Comparison of ENCODE assay signal across 1 cellular context in the genomic region with DNA sequence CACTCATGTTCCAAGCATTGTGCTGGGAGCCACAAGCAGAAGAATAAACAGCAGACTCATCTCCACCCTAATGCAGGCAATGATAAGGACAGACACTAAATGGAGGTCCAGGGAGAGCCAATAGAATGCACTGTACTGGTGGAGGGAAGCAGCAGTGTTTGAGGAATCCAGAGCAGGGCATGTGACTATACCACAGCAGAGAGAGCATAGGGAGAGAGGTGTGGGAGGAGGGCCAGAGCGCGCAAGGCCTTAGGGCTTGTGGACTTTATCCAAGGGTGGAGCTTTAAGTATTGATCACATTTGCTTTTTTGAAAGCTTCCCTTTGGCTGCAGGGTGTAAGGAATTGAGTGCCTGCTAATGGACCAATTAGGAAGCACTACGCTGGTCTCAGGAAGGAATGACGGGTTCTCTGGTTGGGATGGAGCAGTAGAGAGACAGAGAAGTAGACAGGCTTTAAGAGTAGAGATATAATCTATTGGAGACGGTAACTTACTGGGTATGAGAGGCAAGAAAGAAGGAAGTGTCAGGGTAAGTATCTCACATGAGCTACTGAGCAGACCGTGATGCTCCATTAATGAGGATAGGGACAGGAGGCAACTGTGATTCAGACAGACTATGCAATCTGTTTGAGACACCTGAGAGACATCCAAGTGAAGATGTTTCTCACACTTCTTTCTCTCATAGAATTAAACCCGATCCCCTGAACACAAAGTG.
A peak's percentile ranks its signal among the peaks of the same experiment; 100 is the strongest.
TF ChIP-seq lines count a peak whose summit lies in the region.

No MANE protein-coding gene starts in this region.

TF ChIP-seq in HepG2, 621 proteins besides CTCF, POLR2A, EP300 and RAD21 (continued from another document and continues in another):
- TF ChIP-seq, protein P1, sequence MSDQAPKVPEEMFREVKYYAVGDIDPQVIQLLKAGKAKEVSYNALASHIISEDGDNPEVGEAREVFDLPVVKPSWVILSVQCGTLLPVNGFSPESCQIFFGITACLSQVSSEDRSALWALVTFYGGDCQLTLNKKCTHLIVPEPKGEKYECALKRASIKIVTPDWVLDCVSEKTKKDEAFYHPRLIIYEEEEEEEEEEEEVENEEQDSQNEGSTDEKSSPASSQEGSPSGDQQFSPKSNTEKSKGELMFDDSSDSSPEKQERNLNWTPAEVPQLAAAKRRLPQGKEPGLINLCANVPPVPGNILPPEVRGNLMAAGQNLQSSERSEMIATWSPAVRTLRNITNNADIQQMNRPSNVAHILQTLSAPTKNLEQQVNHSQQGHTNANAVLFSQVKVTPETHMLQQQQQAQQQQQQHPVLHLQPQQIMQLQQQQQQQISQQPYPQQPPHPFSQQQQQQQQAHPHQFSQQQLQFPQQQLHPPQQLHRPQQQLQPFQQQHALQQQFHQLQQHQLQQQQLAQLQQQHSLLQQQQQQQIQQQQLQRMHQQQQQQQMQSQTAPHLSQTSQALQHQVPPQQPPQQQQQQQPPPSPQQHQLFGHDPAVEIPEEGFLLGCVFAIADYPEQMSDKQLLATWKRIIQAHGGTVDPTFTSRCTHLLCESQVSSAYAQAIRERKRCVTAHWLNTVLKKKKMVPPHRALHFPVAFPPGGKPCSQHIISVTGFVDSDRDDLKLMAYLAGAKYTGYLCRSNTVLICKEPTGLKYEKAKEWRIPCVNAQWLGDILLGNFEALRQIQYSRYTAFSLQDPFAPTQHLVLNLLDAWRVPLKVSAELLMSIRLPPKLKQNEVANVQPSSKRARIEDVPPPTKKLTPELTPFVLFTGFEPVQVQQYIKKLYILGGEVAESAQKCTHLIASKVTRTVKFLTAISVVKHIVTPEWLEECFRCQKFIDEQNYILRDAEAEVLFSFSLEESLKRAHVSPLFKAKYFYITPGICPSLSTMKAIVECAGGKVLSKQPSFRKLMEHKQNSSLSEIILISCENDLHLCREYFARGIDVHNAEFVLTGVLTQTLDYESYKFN (CRISPR knock-in tag; conservative IDR thresholded peaks at IDR 0.05) = peak; percentile 88
- TF ChIP-seq TARDBP (CRISPR knock-in tag; IDR thresholded peaks at IDR 0.05) (no peak), ZBTB20 (CRISPR knock-in tag; IDR thresholded peaks at IDR 0.05; ENCODE audit: borderline replicate concordance, low read depth) (no peak; the same call in 1 of the 2 replicates), MBNL3 (CRISPR knock-in tag; conservative IDR thresholded peaks at IDR 0.05) (no peak), NBN (conservative IDR thresholded peaks at IDR 0.05) (no peak), KDM3A (CRISPR knock-in tag; IDR thresholded peaks at IDR 0.05; ENCODE audit: low read depth) (no peak), ZNF569 (CRISPR knock-in tag; IDR thresholded peaks at IDR 0.05; ENCODE audit: borderline replicate concordance) (no peak), ZSCAN20 (CRISPR knock-in tag; IDR thresholded peaks at IDR 0.05; ENCODE audit: borderline replicate concordance) (no peak), SPEN (CRISPR knock-in tag; IDR thresholded peaks at IDR 0.05; ENCODE audit: low read depth) (peak; percentile 64), SOX5 (CRISPR knock-in tag; IDR thresholded peaks at IDR 0.05; ENCODE audit: borderline replicate concordance) (peak; percentile 55; the same call in 1 of the 2 replicates), FOXM1 (CRISPR knock-in tag; IDR thresholded peaks at IDR 0.05) (no peak), ZNF335 (CRISPR knock-in tag; IDR thresholded peaks at IDR 0.05) (peak; percentile 98), ZFYVE20 (CRISPR knock-in tag; IDR thresholded peaks at IDR 0.05; ENCODE audit: borderline replicate concordance, low read depth) (no peak), ZNF317 (CRISPR knock-in tag; IDR thresholded peaks at IDR 0.05) (no peak), NR3C1 (CRISPR knock-in tag; IDR thresholded peaks at IDR 0.05) (no peak), STAG1 (CRISPR knock-in tag; IDR thresholded peaks at IDR 0.05) (no peak; the same call in 1 of the 2 replicates), MTF2 (CRISPR knock-in tag; IDR thresholded peaks at IDR 0.05; ENCODE audit: borderline replicate concordance) (no peak), ZNF75D (CRISPR knock-in tag; IDR thresholded peaks at IDR 0.05; ENCODE audit: borderline replicate concordance) (no peak), POGZ (CRISPR knock-in tag; IDR thresholded peaks at IDR 0.05) (peak; percentile 72), MED8 (CRISPR knock-in tag; IDR thresholded peaks at IDR 0.05; ENCODE audit: insufficient replicate concordance) (no peak), ZNF510 (CRISPR knock-in tag; IDR thresholded peaks at IDR 0.05; ENCODE audit: low read depth) (no peak), SALL1 (CRISPR knock-in tag; IDR thresholded peaks at IDR 0.05) (peak; percentile 89), ONECUT2 (CRISPR knock-in tag; IDR thresholded peaks at IDR 0.05) (peak; percentile 96), KAT8 (CRISPR knock-in tag; IDR thresholded peaks at IDR 0.05) (peak; percentile 56; the same call in 1 of the 2 replicates), ZMYM2 (CRISPR knock-in tag; IDR thresholded peaks at IDR 0.05) (no peak), RFX1 (IDR thresholded peaks at IDR 0.05) (no peak), ZNF282 (IDR thresholded peaks at IDR 0.05; ENCODE audit: partially characterized antibody) (no peak), SMAD1 (CRISPR knock-in tag; IDR thresholded peaks at IDR 0.05; ENCODE audit: borderline replicate concordance, low read depth) (no peak), ZNF12 (CRISPR knock-in tag; IDR thresholded peaks at IDR 0.05) (no peak), ZNF775 (CRISPR knock-in tag; IDR thresholded peaks at IDR 0.05; ENCODE audit: borderline replicate concordance) (no peak), WIZ (CRISPR knock-in tag; IDR thresholded peaks at IDR 0.05) (no peak), SIX1 (CRISPR knock-in tag; IDR thresholded peaks at IDR 0.05; ENCODE audit: borderline replicate concordance) (no peak)
- TF ChIP-seq, protein P2, sequence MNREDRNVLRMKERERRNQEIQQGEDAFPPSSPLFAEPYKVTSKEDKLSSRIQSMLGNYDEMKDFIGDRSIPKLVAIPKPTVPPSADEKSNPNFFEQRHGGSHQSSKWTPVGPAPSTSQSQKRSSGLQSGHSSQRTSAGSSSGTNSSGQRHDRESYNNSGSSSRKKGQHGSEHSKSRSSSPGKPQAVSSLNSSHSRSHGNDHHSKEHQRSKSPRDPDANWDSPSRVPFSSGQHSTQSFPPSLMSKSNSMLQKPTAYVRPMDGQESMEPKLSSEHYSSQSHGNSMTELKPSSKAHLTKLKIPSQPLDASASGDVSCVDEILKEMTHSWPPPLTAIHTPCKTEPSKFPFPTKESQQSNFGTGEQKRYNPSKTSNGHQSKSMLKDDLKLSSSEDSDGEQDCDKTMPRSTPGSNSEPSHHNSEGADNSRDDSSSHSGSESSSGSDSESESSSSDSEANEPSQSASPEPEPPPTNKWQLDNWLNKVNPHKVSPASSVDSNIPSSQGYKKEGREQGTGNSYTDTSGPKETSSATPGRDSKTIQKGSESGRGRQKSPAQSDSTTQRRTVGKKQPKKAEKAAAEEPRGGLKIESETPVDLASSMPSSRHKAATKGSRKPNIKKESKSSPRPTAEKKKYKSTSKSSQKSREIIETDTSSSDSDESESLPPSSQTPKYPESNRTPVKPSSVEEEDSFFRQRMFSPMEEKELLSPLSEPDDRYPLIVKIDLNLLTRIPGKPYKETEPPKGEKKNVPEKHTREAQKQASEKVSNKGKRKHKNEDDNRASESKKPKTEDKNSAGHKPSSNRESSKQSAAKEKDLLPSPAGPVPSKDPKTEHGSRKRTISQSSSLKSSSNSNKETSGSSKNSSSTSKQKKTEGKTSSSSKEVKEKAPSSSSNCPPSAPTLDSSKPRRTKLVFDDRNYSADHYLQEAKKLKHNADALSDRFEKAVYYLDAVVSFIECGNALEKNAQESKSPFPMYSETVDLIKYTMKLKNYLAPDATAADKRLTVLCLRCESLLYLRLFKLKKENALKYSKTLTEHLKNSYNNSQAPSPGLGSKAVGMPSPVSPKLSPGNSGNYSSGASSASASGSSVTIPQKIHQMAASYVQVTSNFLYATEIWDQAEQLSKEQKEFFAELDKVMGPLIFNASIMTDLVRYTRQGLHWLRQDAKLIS (CRISPR knock-in tag; IDR thresholded peaks at IDR 0.05) = no peak
- TF ChIP-seq, protein P3, sequence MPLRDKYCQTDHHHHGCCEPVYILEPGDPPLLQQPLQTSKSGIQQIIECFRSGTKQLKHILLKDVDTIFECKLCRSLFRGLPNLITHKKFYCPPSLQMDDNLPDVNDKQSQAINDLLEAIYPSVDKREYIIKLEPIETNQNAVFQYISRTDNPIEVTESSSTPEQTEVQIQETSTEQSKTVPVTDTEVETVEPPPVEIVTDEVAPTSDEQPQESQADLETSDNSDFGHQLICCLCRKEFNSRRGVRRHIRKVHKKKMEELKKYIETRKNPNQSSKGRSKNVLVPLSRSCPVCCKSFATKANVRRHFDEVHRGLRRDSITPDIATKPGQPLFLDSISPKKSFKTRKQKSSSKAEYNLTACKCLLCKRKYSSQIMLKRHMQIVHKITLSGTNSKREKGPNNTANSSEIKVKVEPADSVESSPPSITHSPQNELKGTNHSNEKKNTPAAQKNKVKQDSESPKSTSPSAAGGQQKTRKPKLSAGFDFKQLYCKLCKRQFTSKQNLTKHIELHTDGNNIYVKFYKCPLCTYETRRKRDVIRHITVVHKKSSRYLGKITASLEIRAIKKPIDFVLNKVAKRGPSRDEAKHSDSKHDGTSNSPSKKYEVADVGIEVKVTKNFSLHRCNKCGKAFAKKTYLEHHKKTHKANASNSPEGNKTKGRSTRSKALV (CRISPR knock-in tag; IDR thresholded peaks at IDR 0.05) = no peak
- TF ChIP-seq, protein P4, sequence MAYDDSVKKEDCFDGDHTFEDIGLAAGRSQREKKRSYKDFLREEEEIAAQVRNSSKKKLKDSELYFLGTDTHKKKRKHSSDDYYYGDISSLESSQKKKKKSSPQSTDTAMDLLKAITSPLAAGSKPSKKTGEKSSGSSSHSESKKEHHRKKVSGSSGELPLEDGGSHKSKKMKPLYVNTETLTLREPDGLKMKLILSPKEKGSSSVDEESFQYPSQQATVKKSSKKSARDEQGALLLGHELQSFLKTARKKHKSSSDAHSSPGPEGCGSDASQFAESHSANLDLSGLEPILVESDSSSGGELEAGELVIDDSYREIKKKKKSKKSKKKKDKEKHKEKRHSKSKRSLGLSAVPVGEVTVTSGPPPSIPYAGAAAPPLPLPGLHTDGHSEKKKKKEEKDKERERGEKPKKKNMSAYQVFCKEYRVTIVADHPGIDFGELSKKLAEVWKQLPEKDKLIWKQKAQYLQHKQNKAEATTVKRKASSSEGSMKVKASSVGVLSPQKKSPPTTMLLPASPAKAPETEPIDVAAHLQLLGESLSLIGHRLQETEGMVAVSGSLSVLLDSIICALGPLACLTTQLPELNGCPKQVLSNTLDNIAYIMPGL (CRISPR knock-in tag; IDR thresholded peaks at IDR 0.05; ENCODE audit: borderline replicate concordance in 1 of 2, low read depth in 1 of 2) = peak; percentile 57 to 60; a peak in 3 of 4 replicates
- TF ChIP-seq, protein P5, sequence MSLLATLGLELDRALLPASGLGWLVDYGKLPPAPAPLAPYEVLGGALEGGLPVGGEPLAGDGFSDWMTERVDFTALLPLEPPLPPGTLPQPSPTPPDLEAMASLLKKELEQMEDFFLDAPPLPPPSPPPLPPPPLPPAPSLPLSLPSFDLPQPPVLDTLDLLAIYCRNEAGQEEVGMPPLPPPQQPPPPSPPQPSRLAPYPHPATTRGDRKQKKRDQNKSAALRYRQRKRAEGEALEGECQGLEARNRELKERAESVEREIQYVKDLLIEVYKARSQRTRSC (CRISPR knock-in tag; IDR thresholded peaks at IDR 0.05; ENCODE audit: low read depth) = no peak
- TF ChIP-seq, protein P6, sequence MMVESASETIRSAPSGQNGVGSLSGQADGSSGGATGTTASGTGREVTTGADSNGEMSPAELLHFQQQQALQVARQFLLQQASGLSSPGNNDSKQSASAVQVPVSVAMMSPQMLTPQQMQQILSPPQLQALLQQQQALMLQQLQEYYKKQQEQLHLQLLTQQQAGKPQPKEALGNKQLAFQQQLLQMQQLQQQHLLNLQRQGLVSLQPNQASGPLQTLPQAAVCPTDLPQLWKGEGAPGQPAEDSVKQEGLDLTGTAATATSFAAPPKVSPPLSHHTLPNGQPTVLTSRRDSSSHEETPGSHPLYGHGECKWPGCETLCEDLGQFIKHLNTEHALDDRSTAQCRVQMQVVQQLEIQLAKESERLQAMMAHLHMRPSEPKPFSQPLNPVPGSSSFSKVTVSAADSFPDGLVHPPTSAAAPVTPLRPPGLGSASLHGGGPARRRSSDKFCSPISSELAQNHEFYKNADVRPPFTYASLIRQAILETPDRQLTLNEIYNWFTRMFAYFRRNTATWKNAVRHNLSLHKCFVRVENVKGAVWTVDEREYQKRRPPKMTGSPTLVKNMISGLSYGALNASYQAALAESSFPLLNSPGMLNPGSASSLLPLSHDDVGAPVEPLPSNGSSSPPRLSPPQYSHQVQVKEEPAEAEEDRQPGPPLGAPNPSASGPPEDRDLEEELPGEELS (CRISPR knock-in tag; IDR thresholded peaks at IDR 0.05) = peak; percentile 56; the same call in 1 of the 2 replicates
- TF ChIP-seq, protein P7, sequence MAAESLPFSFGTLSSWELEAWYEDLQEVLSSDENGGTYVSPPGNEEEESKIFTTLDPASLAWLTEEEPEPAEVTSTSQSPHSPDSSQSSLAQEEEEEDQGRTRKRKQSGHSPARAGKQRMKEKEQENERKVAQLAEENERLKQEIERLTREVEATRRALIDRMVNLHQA (CRISPR knock-in tag; IDR thresholded peaks at IDR 0.05) = no peak
- TF ChIP-seq, protein P8, sequence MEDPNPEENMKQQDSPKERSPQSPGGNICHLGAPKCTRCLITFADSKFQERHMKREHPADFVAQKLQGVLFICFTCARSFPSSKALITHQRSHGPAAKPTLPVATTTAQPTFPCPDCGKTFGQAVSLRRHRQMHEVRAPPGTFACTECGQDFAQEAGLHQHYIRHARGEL (CRISPR knock-in tag; IDR thresholded peaks at IDR 0.05) = no peak
- TF ChIP-seq, protein P9, sequence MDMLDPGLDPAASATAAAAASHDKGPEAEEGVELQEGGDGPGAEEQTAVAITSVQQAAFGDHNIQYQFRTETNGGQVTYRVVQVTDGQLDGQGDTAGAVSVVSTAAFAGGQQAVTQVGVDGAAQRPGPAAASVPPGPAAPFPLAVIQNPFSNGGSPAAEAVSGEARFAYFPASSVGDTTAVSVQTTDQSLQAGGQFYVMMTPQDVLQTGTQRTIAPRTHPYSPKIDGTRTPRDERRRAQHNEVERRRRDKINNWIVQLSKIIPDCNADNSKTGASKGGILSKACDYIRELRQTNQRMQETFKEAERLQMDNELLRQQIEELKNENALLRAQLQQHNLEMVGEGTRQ (IDR thresholded peaks at IDR 0.05; ENCODE audit: low read depth, low read length) = peak; percentile 74
- TF ChIP-seq, protein P9 (CRISPR knock-in tag; IDR thresholded peaks at IDR 0.05; ENCODE audit: borderline replicate concordance) = peak; percentile 69; the same call in 1 of the 2 replicates
- TF ChIP-seq, protein P10, sequence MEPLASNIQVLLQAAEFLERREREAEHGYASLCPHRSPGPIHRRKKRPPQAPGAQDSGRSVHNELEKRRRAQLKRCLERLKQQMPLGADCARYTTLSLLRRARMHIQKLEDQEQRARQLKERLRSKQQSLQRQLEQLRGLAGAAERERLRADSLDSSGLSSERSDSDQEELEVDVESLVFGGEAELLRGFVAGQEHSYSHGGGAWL (CRISPR knock-in tag; IDR thresholded peaks at IDR 0.05) = no peak
